In genomic region chr12:124867389-124867930, GRCh38 we compare ENCODE assay signal across 1 cellular context.
TF ChIP-seq lines count a peak whose summit lies in the region.

No MANE protein-coding gene starts in this region.

TF ChIP-seq in K562, 482 proteins besides CTCF, POLR2A, EP300 and RAD21 (continued from another document and continues in another):
- TF ChIP-seq DMBX1 (CRISPR knock-in tag; IDR thresholded peaks at IDR 0.05; ENCODE audit: borderline replicate concordance) (peak; percentile 84; the same call in 1 of the 2 replicates), RB1 (IDR thresholded peaks at IDR 0.05; ENCODE audit: low read depth) (0 out of 2 replicates have a peak, but pooled peaks have one; percentile 21), SIX5 (IDR thresholded peaks at IDR 0.05; ENCODE audit: borderline replicate concordance in 1 of 2, insufficient read depth in 1 of 2, low read depth in 1 of 2, low read length in 2 of 2) (no peak), ZSCAN32 (CRISPR knock-in tag; IDR thresholded peaks at IDR 0.05) (no peak), RNF2 (IDR thresholded peaks at IDR 0.05) (no peak), IFI16 (CRISPR knock-in tag; IDR thresholded peaks at IDR 0.05) (peak; percentile 76; the same call in 1 of the 2 replicates), SMARCA4 (IDR thresholded peaks at IDR 0.05) (peak; percentile 84), SMAD3 (CRISPR knock-in tag; conservative IDR thresholded peaks at IDR 0.05) (no peak), NUFIP1 (IDR thresholded peaks at IDR 0.05; ENCODE audit: partially characterized antibody) (peak; percentile 66), ZNF586 (CRISPR knock-in tag; conservative IDR thresholded peaks at IDR 0.05) (no peak), NFYB (IDR thresholded peaks at IDR 0.05; ENCODE audit: extremely low read depth, insufficient read length) (no peak), ZNF512 (tag; IDR thresholded peaks at IDR 0.05) (no peak), E4F1 (CRISPR knock-in tag; IDR thresholded peaks at IDR 0.05; ENCODE audit: borderline replicate concordance) (no peak), ZNF12 (CRISPR knock-in tag; IDR thresholded peaks at IDR 0.05) (no peak), ZNF609 (CRISPR knock-in tag; IDR thresholded peaks at IDR 0.05; ENCODE audit: borderline replicate concordance) (no peak), ZC3H4 (CRISPR knock-in tag; IDR thresholded peaks at IDR 0.05; ENCODE audit: borderline replicate concordance) (no peak), NCOA6 (IDR thresholded peaks at IDR 0.05) (0 out of 2 replicates have a peak, but pooled peaks have one; percentile 13), ZNF23 (CRISPR knock-in tag; IDR thresholded peaks at IDR 0.05) (no peak), TEAD2 (tag; IDR thresholded peaks at IDR 0.05) (0 out of 2 replicates have a peak, but pooled peaks have one; percentile 46), ZNF212 (CRISPR knock-in tag; IDR thresholded peaks at IDR 0.05) (no peak), GTF3C2 (IDR thresholded peaks at IDR 0.05; ENCODE audit: borderline replicate concordance, extremely low read depth, insufficient read length) (no peak), BRCA1 (IDR thresholded peaks at IDR 0.05) (no peak), BRCA1 (CRISPR knock-in tag; IDR thresholded peaks at IDR 0.05) (no peak), E2F1 (CRISPR knock-in tag; IDR thresholded peaks at IDR 0.05) (no peak), ZNF143 (CRISPR knock-in tag; IDR thresholded peaks at IDR 0.05) (no peak), YBX1 (IDR thresholded peaks at IDR 0.05) (no peak), TBL1XR1 (IDR thresholded peaks at IDR 0.05; ENCODE audit: low read length in 2 of 2) (0 out of 4 replicates have a peak, but pooled peaks of 1 of the 2 experiments have one; percentile 35), KLF6 (CRISPR knock-in tag; IDR thresholded peaks at IDR 0.05; ENCODE audit: borderline replicate concordance) (peak; percentile 69; the same call in 1 of the 2 replicates), ZNF384 (IDR thresholded peaks at IDR 0.05; ENCODE audit: low read depth, low read length) (no peak), ZFP91 (CRISPR knock-in tag; IDR thresholded peaks at IDR 0.05) (no peak), EP400 (IDR thresholded peaks at IDR 0.05) (peak; percentile 72), TEAD1 (CRISPR knock-in tag; IDR thresholded peaks at IDR 0.05) (0 out of 4 replicates have a peak, but pooled peaks of 1 of the 2 experiments have one; percentile 29), U2AF1 (optimal IDR thresholded peaks at IDR 0.05; ENCODE audit: low read depth, low read length) (no peak), PTRF (tag; IDR thresholded peaks at IDR 0.05) (no peak), TCFL5 (CRISPR knock-in tag; conservative IDR thresholded peaks at IDR 0.05) (no peak), NEUROD1 (IDR thresholded peaks at IDR 0.05; ENCODE audit: borderline replicate concordance, low read depth, low read length, partially characterized antibody) (no peak), ZNF589 (CRISPR knock-in tag; IDR thresholded peaks at IDR 0.05; ENCODE audit: low read depth) (no peak; the same call in 1 of the 2 replicates), ZNF398 (CRISPR knock-in tag; IDR thresholded peaks at IDR 0.05) (no peak), ZBTB49 (CRISPR knock-in tag; IDR thresholded peaks at IDR 0.05; ENCODE audit: borderline replicate concordance) (no peak), BACH1 (tag; IDR thresholded peaks at IDR 0.05) (peak; percentile 99), ZNF583 (CRISPR knock-in tag; IDR thresholded peaks at IDR 0.05) (no peak), SRSF7 (optimal IDR thresholded peaks at IDR 0.05; ENCODE audit: low read depth, low read length) (no peak), PHF20 (IDR thresholded peaks at IDR 0.05; ENCODE audit: partially characterized antibody) (no peak), ID3 (CRISPR knock-in tag; IDR thresholded peaks at IDR 0.05) (no peak), ID3 (tag; IDR thresholded peaks at IDR 0.05) (peak; percentile 76; the same call in 1 of the 2 replicates), RHOXF2B (CRISPR knock-in tag; conservative IDR thresholded peaks at IDR 0.05) (no peak), SRSF3 (IDR thresholded peaks at IDR 0.05; ENCODE audit: insufficient read depth, low read length) (no peak)
